ENCODE assay signal across 16 cellular contexts in genomic region chr1:183070234-183070922, GRCh38. TPM values are rescaled to one million over a fixed set of nuclear protein-coding genes. Genes with fewer than 3 reads are reported as not detected.
DNase-seq lines count a peak whose midpoint lies in the region; ATAC-seq and TF ChIP-seq lines count a peak whose summit lies in the region.
"Had no signal": no experiment of that assay in that cellular context is flagged by ENCODE, and none has a peak within 500 bp of the region (broad histone marks: within the 10 kb centered on the region; RNA-seq: fewer than 3 reads in every experiment).

No MANE protein-coding gene starts in this region.

- H3K27ac Mint-ChIP-seq in activated B cell treated with CpG ODN at 0.5 μM for 24 hours (no peak overlapping the region), nephron (peak overlapping the region; percentile 9 to 45 (median 11))
- no peak overlapping the region for H3K27ac Mint-ChIP-seq in activated CD4-positive, alpha-beta memory T cell treated with anti-CD3 and anti-CD28 coated beads, Interleukin-2, amount 10 ng/mL, durations not matched to agents 7 days and 5 days
- H3K27ac Mint-ChIP-seq: activated CD8-positive, alpha-beta T cell treated with anti-CD3 and anti-CD28 coated beads, Interleukin-2, amount 10 ng/mL, durations not matched to agents 7 days and 5 days; activated T-helper 17 cell treated with anti-CD3 and anti-CD28 coated beads, Interleukin-2, amount 50 U/mL, for 72 hours; immature natural killer cell had no signal

- H3K9me3 Mint-ChIP-seq in activated B cell treated with CpG ODN at 0.5 μM for 24 hours (no peaks in the 10 kb centered on the region), nephron (no peaks in the 10 kb centered on the region)
- H3K9me3 Mint-ChIP-seq in activated CD4-positive, alpha-beta memory T cell treated with anti-CD3 and anti-CD28 coated beads, Interleukin-2, amount 10 ng/mL, durations not matched to agents 7 days and 5 days, result no peaks in the 10 kb centered on the region
- H3K9me3 Mint-ChIP-seq: activated T-helper 17 cell treated with anti-CD3 and anti-CD28 coated beads, Interleukin-2, amount 50 U/mL, for 72 hours had no signal

- H3K4me3 ChIP-seq in A673 (ENCODE audit: low read depth, low read length, poor library complexity, severe bottlenecking), result no peak overlapping the region
- no peak overlapping the region for H3K4me3 ChIP-seq in HUES64 (ENCODE audit: low read length)
- H3K4me3 ChIP-seq: SK-N-MC, vagina had no signal

- peaks cover 33% of the 10 kb centered on the region for H3K4me1 Mint-ChIP-seq in activated B cell treated with CpG ODN at 0.5 μM for 24 hours
- H3K4me1 Mint-ChIP-seq in nephron, result peaks cover 42% of the 10 kb centered on the region
- H3K4me1 Mint-ChIP-seq in activated CD4-positive, alpha-beta memory T cell treated with anti-CD3 and anti-CD28 coated beads, Interleukin-2, amount 10 ng/mL, durations not matched to agents 7 days and 5 days, result no peaks in the 10 kb centered on the region
- H3K4me1 Mint-ChIP-seq: activated T-helper 17 cell treated with anti-CD3 and anti-CD28 coated beads, Interleukin-2, amount 50 U/mL, for 72 hours; immature natural killer cell had no signal

- CTCF ChIA-PET in A673 (lab: Charles Lee) (no interaction called here), activated B cell treated with CpG ODN at 0.5 μM for 24 hours (lab: Charles Lee) (interaction anchor here (1.3 to 2.0 kb wide), 2 partner anchors 23 to 46 kb away, joined by 3 to 7 read pairs; no protein-coding TSS in a partner anchor)
- CTCF ChIA-PET in activated CD4-positive, alpha-beta memory T cell treated with anti-CD3 and anti-CD28 coated beads, Interleukin-2, amount 10 ng/mL, durations not matched to agents 7 days and 5 days (lab: Charles Lee), result interaction anchor here (0.7 kb wide), 1 partner anchor 823 kb away, joined by 3 read pairs; no protein-coding TSS in a partner anchor

- H3K27me3 ChIP-seq in A673 (replicated peaks; ENCODE audit: insufficient read depth, low read depth, low read length, poor library complexity) (no peaks in the 10 kb centered on the region), HUES64 (ENCODE audit: insufficient read depth, low read length) (no peaks in the 10 kb centered on the region)
- H3K27me3 ChIP-seq: vagina had no signal

- DNase-seq in A673 (ENCODE audit: low spot score), result no peak
- no peak for DNase-seq in activated B cell treated with CpG ODN at 0.5 μM for 24 hours
- no peak for DNase-seq in activated CD4-positive, alpha-beta memory T cell treated with anti-CD3 and anti-CD28 coated beads, Interleukin-2, amount 10 ng/mL, durations not matched to agents 7 days and 5 days
- DNase-seq in NCI-H774 (lab: John Stamatoyannopoulos, UW), result no peak
- no peak for DNase-seq in DMS79 treated with DMSO at 0.1 percent for 48 hours (lab: John Stamatoyannopoulos, UW)
- DNase-seq in nucleus accumbens (lab: John Stamatoyannopoulos, UW), result no peak
- DNase-seq: activated CD8-positive, alpha-beta T cell treated with anti-CD3 and anti-CD28 coated beads, Interleukin-2, amount 10 ng/mL, durations not matched to agents 7 days and 5 days; immature natural killer cell; NCI-H1417 treated with DMSO at 0.1 percent for 48 hours; occipital lobe; stimulated activated naive CD8-positive, alpha-beta T cell treated with anti-CD3 and anti-CD28 coated beads, Interleukin-15, Interleukin-2, amounts not matched to agents 100 U/mL and 50 U/mL, for 24 hours had no signal

- WGBS in HUES64, result 85% methylated on average over 3 of the region's 3 CpGs

- H3K36me3 ChIP-seq in A673 (ENCODE audit: insufficient read depth, low read length, poor library complexity, severe bottlenecking) (no peaks in the 10 kb centered on the region), HUES64 (ENCODE audit: insufficient read depth, low read length) (no peaks in the 10 kb centered on the region)
- H3K36me3 ChIP-seq: vagina had no signal

- peak overlapping the region; percentile 50 for H3K4me3 Mint-ChIP-seq in activated B cell treated with CpG ODN at 0.5 μM for 24 hours
- no peak overlapping the region for H3K4me3 Mint-ChIP-seq in nephron
- H3K4me3 Mint-ChIP-seq in activated CD4-positive, alpha-beta memory T cell treated with anti-CD3 and anti-CD28 coated beads, Interleukin-2, amount 10 ng/mL, durations not matched to agents 7 days and 5 days, result no peak overlapping the region
- H3K4me3 Mint-ChIP-seq: activated CD8-positive, alpha-beta T cell treated with anti-CD3 and anti-CD28 coated beads, Interleukin-2, amount 10 ng/mL, durations not matched to agents 7 days and 5 days; activated T-helper 17 cell treated with anti-CD3 and anti-CD28 coated beads, Interleukin-2, amount 50 U/mL, for 72 hours; immature natural killer cell had no signal

- intact Hi-C loops in A673 (cut with micrococcal nuclease; ENCODE audit: unreplicated experiment) (loop anchor here (2.0 to 5.0 kb wide), 2 partner anchors 30 to 108 kb away; no protein-coding TSS in a partner anchor), activated B cell treated with CpG ODN at 0.5 μM for 24 hours (cut with micrococcal nuclease) (loop anchor here (1.0 to 2.0 kb wide), 3 partner anchors 18 to 46 kb away; no protein-coding TSS in a partner anchor)

- H3K4me1 ChIP-seq in A673 (ENCODE audit: insufficient read depth, low read length, poor library complexity, severe bottlenecking) (peaks cover 50% of the 10 kb centered on the region), HUES64 (ENCODE audit: insufficient read depth, low read length) (peaks cover 15% of the 10 kb centered on the region)

- H3K36me3 Mint-ChIP-seq in activated B cell treated with CpG ODN at 0.5 μM for 24 hours (ENCODE audit: low read depth), result peaks cover 2% of the 10 kb centered on the region
- H3K36me3 Mint-ChIP-seq in nephron (ENCODE audit: low read depth), result peaks cover 5% of the 10 kb centered on the region
- H3K36me3 Mint-ChIP-seq in activated CD4-positive, alpha-beta memory T cell treated with anti-CD3 and anti-CD28 coated beads, Interleukin-2, amount 10 ng/mL, durations not matched to agents 7 days and 5 days (ENCODE audit: low read depth), result no peaks in the 10 kb centered on the region
- H3K36me3 Mint-ChIP-seq: immature natural killer cell had no signal

- ATAC-seq in activated B cell treated with CpG ODN at 0.5 μM for 24 hours (ENCODE audit: low read depth), result no peak
- ATAC-seq: activated CD8-positive, alpha-beta T cell treated with anti-CD3 and anti-CD28 coated beads, Interleukin-2, amount 10 ng/mL, durations not matched to agents 7 days and 5 days; activated T-helper 17 cell treated with anti-CD3 and anti-CD28 coated beads, Interleukin-2, amount 50 U/mL, for 72 hours; stimulated activated naive CD8-positive, alpha-beta T cell treated with anti-CD3 and anti-CD28 coated beads, Interleukin-15, Interleukin-2, amounts not matched to agents 100 U/mL and 50 U/mL, for 24 hours had no signal

- peak overlapping the region; percentile 71 for H3K27ac ChIP-seq in A673 (ENCODE audit: low read depth, low read length, poor library complexity, severe bottlenecking)
- H3K27ac ChIP-seq in HUES64 (ENCODE audit: low read depth, low read length), result 0 out of 2 replicates have a peak overlapping the region, but pooled peaks have one; percentile 29
- H3K27ac ChIP-seq: SK-N-MC, vagina had no signal

- H3K9me3 ChIP-seq in A673 (ENCODE audit: low read depth, low read length, poor library complexity, severe bottlenecking), result no peaks in the 10 kb centered on the region
- no peaks in the 10 kb centered on the region for H3K9me3 ChIP-seq in HUES64 (ENCODE audit: insufficient read depth, low read depth, low read length)
- H3K9me3 ChIP-seq: vagina had no signal

- TF ChIP-seq CTCF in A673 (conservative IDR thresholded peaks at IDR 0.05; ENCODE audit: low read depth, low read length) (no peak), activated B cell treated with CpG ODN at 0.5 μM for 24 hours (IDR thresholded peaks at IDR 0.05) (no peak), nephron (IDR thresholded peaks at IDR 0.05; ENCODE audit: unreplicated experiment in 3 of 3) (no peak)

- no TSS peak for BruUV-seq in A673 (replicated peaks; lab: Mats Ljungman, UMichigan)

- POLR2A ChIA-PET in A673 (lab: Charles Lee; ENCODE audit: low non-redundant PET) (interaction anchor here (0.5 to 0.7 kb wide), 3 partner anchors 12 to 42 kb away, joined by 3 to 4 read pairs (median 3); no protein-coding TSS in a partner anchor), activated B cell treated with CpG ODN at 0.5 μM for 24 hours (lab: Charles Lee) (interaction anchor here (1.4 kb wide), 1 partner anchor 23 kb away, joined by 3 read pairs; no protein-coding TSS in a partner anchor)
- POLR2A ChIA-PET in activated CD4-positive, alpha-beta memory T cell treated with anti-CD3 and anti-CD28 coated beads, Interleukin-2, amount 10 ng/mL, durations not matched to agents 7 days and 5 days (lab: Charles Lee), result no interaction called here

- no peak overlapping the region for H3K9ac ChIP-seq in HUES64 (ENCODE audit: low read depth, low read length)

- H3K27me3 Mint-ChIP-seq in activated B cell treated with CpG ODN at 0.5 μM for 24 hours (peaks cover 6% of the 10 kb centered on the region), nephron (ENCODE audit: low read depth) (no peaks in the 10 kb centered on the region)
- H3K27me3 Mint-ChIP-seq in activated CD4-positive, alpha-beta memory T cell treated with anti-CD3 and anti-CD28 coated beads, Interleukin-2, amount 10 ng/mL, durations not matched to agents 7 days and 5 days, result peaks cover 12% of the 10 kb centered on the region

RNA-seq across cellular contexts. Expression of gene LAMC1, which starts 47.2 kb away (rescaled TPM):
- total RNA-seq in A673 (2021) (95.5 and 98.6 TPM in 2 replicates), activated B cell treated with CpG ODN at 0.5 μM for 24 hours (31.1 and 31.8 TPM in 2 replicates)
- polyA plus RNA-seq in HUES64 (2013, experiment 1 of 2), result 50.6 TPM
- 64.1 TPM for polyA plus RNA-seq in HUES64 (2013, experiment 2 of 2)
- under 1 TPM in 1 of 2 experiments, not detected in 1; 0.53 TPM for total RNA-seq in activated CD4-positive, alpha-beta memory T cell treated with anti-CD3 and anti-CD28 coated beads, Interleukin-2, amount 10 ng/mL, durations not matched to agents 7 days and 5 days
- total RNA-seq: activated CD8-positive, alpha-beta T cell treated with anti-CD3 and anti-CD28 coated beads, Interleukin-2, amount 10 ng/mL, durations not matched to agents 7 days and 5 days had no signal

Comparison
In these comparisons a context has a peak if more than half of its experiments do, and no peak if none do; other contexts are left out.
1. H3K27ac Mint-ChIP-seq: peak in nephron (3 of 3); none in activated B cell treated with CpG ODN at 0.5 μM for 24 hours (single experiment) and activated CD4-positive, alpha-beta memory T cell treated with anti-CD3 and anti-CD28 coated beads, Interleukin-2, amount 10 ng/mL, durations not matched to agents 7 days and 5 days (single experiment).
2. RNA of gene LAMC1, which starts 47.2 kb away (total RNA-seq): 95.5 to 98.6 TPM in A673 and 31.1 to 31.8 TPM in activated B cell treated with CpG ODN at 0.5 μM for 24 hours; 0.53 TPM in activated CD4-positive, alpha-beta memory T cell treated with anti-CD3 and anti-CD28 coated beads, Interleukin-2, amount 10 ng/mL, durations not matched to agents 7 days and 5 days; every median in the first group is over 10 times any median in the second.